Comparison of ENCODE assay signal across 22 cellular contexts in the genomic region with DNA sequence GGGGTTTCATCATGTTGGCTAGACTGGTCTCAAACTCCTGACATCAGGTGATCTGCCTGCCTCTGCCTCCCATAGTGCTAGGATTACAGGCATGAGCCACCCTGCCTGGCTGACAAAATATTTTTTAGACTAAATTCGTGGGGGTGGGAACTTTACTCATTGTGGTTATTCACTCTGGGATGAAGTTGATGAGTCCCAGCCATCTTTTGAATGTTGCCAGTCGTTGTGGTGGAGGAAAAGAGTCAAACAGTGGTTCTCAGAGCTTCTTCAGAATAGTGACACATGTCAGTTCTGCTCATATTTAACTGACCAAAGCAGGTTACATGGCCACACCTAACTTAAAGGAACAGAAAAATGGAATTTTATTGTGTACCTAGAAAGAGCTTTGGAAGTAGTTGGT. TPM values are rescaled to one million over a fixed set of nuclear protein-coding genes. Genes with fewer than 3 reads are reported as not detected.
DNase-seq lines count a peak whose midpoint lies in the region; ATAC-seq lines count a peak whose summit lies in the region.
"Had no signal": no experiment of that assay in that cellular context is flagged by ENCODE, and none has a peak within 500 bp of the region (broad histone marks: within the 10 kb centered on the region; RNA-seq: fewer than 3 reads in every experiment).

No MANE protein-coding gene starts in this region.

- H3K9me3 Mint-ChIP-seq in activated T-helper 17 cell treated with anti-CD3 and anti-CD28 coated beads, Interleukin-2, amount 50 U/mL, for 72 hours = no peaks in the 10 kb centered on the region
- H3K9me3 Mint-ChIP-seq: endodermal cell, H9 had no signal

- peak; percentile 96 for ATAC-seq in activated T-helper 17 cell treated with anti-CD3 and anti-CD28 coated beads, Interleukin-2, amount 50 U/mL, for 72 hours (replicated peaks)
- no peak for ATAC-seq in left lobe of liver
- ATAC-seq: right cardiac atrium, upper lobe of right lung had no signal

- peaks cover 56% of the 10 kb centered on the region for H3K36me3 Mint-ChIP-seq in activated T-helper 17 cell treated with anti-CD3 and anti-CD28 coated beads, Interleukin-2, amount 50 U/mL, for 72 hours (ENCODE audit: low read depth)

- peak overlapping the region; percentile 46 for H3K4me3 Mint-ChIP-seq in activated T-helper 17 cell treated with anti-CD3 and anti-CD28 coated beads, Interleukin-2, amount 50 U/mL, for 72 hours
- H3K4me3 Mint-ChIP-seq: endodermal cell, H9 had no signal

- H3K27me3 Mint-ChIP-seq in activated T-helper 17 cell treated with anti-CD3 and anti-CD28 coated beads, Interleukin-2, amount 50 U/mL, for 72 hours = no peaks in the 10 kb centered on the region
- H3K27me3 Mint-ChIP-seq: naive B cell had no signal

- peak; percentile 53 for DNase-seq in activated CD4-positive, alpha-beta T cell treated with anti-CD3 and anti-CD28 coated beads for 48 hours
- no peak for DNase-seq in activated CD4-positive, alpha-beta T cell treated with anti-CD3 and anti-CD28 coated beads, Interleukin-2, amount 50 U/mL, for 1 hour
- DNase-seq in LHCN-M2 (ENCODE audit: low read depth) (peak; percentile 5), NOMO-1 treated with DMSO at 0.1 percent for 48 hours (lab: John Stamatoyannopoulos, UW; ENCODE audit: unreplicated experiment) (no peak), left lobe of liver (ENCODE audit: low spot score) (no peak), T-helper 1 cell (no peak)
- DNase-seq in stimulated activated CD4-positive, alpha-beta T cell treated with anti-CD3 and anti-CD28 coated beads, Interleukin-4, amount 100 ng/mL, for 24 hours = peak; percentile 40
- DNase-seq: BE2C, Calu3, EL, endodermal cell, H9, kidney glomerular epithelial cell, mesendoderm, naive B cell, NCI-H1092, NCI-H2029, NCI-H345, right cardiac atrium, SIG-M5, upper lobe of right lung had no signal

- H3K4me1 Mint-ChIP-seq in activated T-helper 17 cell treated with anti-CD3 and anti-CD28 coated beads, Interleukin-2, amount 50 U/mL, for 72 hours = peaks cover 31% of the 10 kb centered on the region

- peak overlapping the region; percentile 75 for H3K27ac Mint-ChIP-seq in activated T-helper 17 cell treated with anti-CD3 and anti-CD28 coated beads, Interleukin-2, amount 50 U/mL, for 72 hours
- H3K27ac Mint-ChIP-seq: endodermal cell had no signal

RNA-seq across cellular contexts. Expression of gene SREK1, which starts 6.9 kb away (rescaled TPM):
- 37.4 and 39.7 TPM in 2 replicates for total RNA-seq in LHCN-M2 (2014; rRNA removed)
- polyA plus RNA-seq in LHCN-M2 (2012) = 18.0 TPM
- 10 to 100 TPM; 60.0 to 72.4 TPM for total RNA-seq in activated T-helper 17 cell treated with anti-CD3 and anti-CD28 coated beads, Interleukin-2, amount 50 U/mL, for 72 hours
- 24.2 TPM for total RNA-seq in left lobe of liver

Comparison
In these comparisons a context has a peak if more than half of its experiments do, and no peak if none do; other contexts are left out.
1. DNase-seq: peak in activated CD4-positive, alpha-beta T cell treated with anti-CD3 and anti-CD28 coated beads for 48 hours (single experiment), LHCN-M2 (single experiment) and stimulated activated CD4-positive, alpha-beta T cell treated with anti-CD3 and anti-CD28 coated beads, Interleukin-4, amount 100 ng/mL, for 24 hours (single experiment); none in activated CD4-positive, alpha-beta T cell treated with anti-CD3 and anti-CD28 coated beads, Interleukin-2, amount 50 U/mL, for 1 hour (single experiment), NOMO-1 treated with DMSO at 0.1 percent for 48 hours (single experiment), left lobe of liver (single experiment) and T-helper 1 cell (0 of 5).